ENCODE assay signal across 8 cellular contexts in genomic region chr12:6341439-6342139, GRCh38. TPM values are rescaled to one million over a fixed set of nuclear protein-coding genes. Genes with fewer than 3 reads are reported as not detected.
A peak's percentile ranks its signal among the peaks of the same experiment; 100 is the strongest.
DNase-seq lines count a peak whose midpoint lies in the region; ATAC-seq lines count a peak whose summit lies in the region.

Gene TNFRSF1A, minus strand, starts transcription at chr12:6342076. Its CDS starts 262 bp downstream, at chr12:6341814.

- H3K9me3 Mint-ChIP-seq in activated naive CD4-positive, alpha-beta T cell treated with anti-CD3 and anti-CD28 coated beads for 36 hours: no peaks in the 10 kb centered on the region

- H3K27ac Mint-ChIP-seq in activated naive CD4-positive, alpha-beta T cell treated with anti-CD3 and anti-CD28 coated beads for 36 hours: no peak within 1 kb of the TSS

- peak within 1 kb of the TSS; percentile 17 for H3K4me3 Mint-ChIP-seq in activated naive CD4-positive, alpha-beta T cell treated with anti-CD3 and anti-CD28 coated beads for 36 hours

- CTCF ChIA-PET in activated naive CD4-positive, alpha-beta T cell treated with anti-CD3 and anti-CD28 coated beads for 36 hours (lab: Charles Lee): interaction anchor here (1.1 to 2.9 kb wide), 3 partner anchors 9 to 124 kb away, joined by 3 to 14 read pairs (median 4); no protein-coding TSS in a partner anchor

- H3K4me3 ChIP-seq in neuron (ENCODE audit: low read length): peak within 1 kb of the TSS; percentile 78

- peaks cover 3% of the 10 kb centered on the region for H3K36me3 ChIP-seq in neuron (ENCODE audit: insufficient read depth, low read length)

- no peak for ATAC-seq in HG03469 (IDR thresholded peaks at IDR 0.05; ENCODE audit: unreplicated experiment)

- H3K4me1 Mint-ChIP-seq in activated naive CD4-positive, alpha-beta T cell treated with anti-CD3 and anti-CD28 coated beads for 36 hours (ENCODE audit: low read depth): peaks cover 38% of the 10 kb centered on the region

- peaks cover 5% of the 10 kb centered on the region for H3K36me3 Mint-ChIP-seq in activated naive CD4-positive, alpha-beta T cell treated with anti-CD3 and anti-CD28 coated beads for 36 hours (ENCODE audit: low read depth)

- H3K9me3 ChIP-seq in neuron (ENCODE audit: low read length): no peaks in the 10 kb centered on the region

- DNase-seq in DMS53 (lab: John Stamatoyannopoulos, UW) (peak; percentile 59), DMS53 treated with DMSO at 0.1 percent for 48 hours (lab: John Stamatoyannopoulos, UW; ENCODE audit: unreplicated experiment) (no peak), NOMO-1 treated with dmso at 0.1 percent for 144 hours (lab: John Stamatoyannopoulos, UW; ENCODE audit: unreplicated experiment) (peak; percentile 90), globus pallidus (ENCODE audit: low spot score) (peak; percentile 54), NCI-H748 (lab: John Stamatoyannopoulos, UW; ENCODE audit: unreplicated experiment) (no peak)
- peak; percentile 73 for DNase-seq in activated naive CD4-positive, alpha-beta T cell treated with anti-CD3 and anti-CD28 coated beads for 36 hours

- H3K4me1 ChIP-seq in neuron (ENCODE audit: insufficient read depth, low read length): peaks cover 48% of the 10 kb centered on the region

- H3K27me3 Mint-ChIP-seq in activated naive CD4-positive, alpha-beta T cell treated with anti-CD3 and anti-CD28 coated beads for 36 hours (ENCODE audit: low read depth): no peaks in the 10 kb centered on the region

- peak within 1 kb of the TSS; percentile 66 for H2AFZ ChIP-seq in neuron (ENCODE audit: low read depth, low read length)

- H3K27me3 ChIP-seq in neuron (ENCODE audit: insufficient read depth, low read length): no peaks in the 10 kb centered on the region

- intact Hi-C loops in activated naive CD4-positive, alpha-beta T cell treated with anti-CD3 and anti-CD28 coated beads for 36 hours (cut with micrococcal nuclease): no loop called here

RNA-seq across cellular contexts. Expression of gene TNFRSF1A, which starts in this region (rescaled TPM):
- total RNA-seq in activated naive CD4-positive, alpha-beta T cell treated with anti-CD3 and anti-CD28 coated beads for 36 hours: 10 to 100 TPM; 38.1 to 41.3 TPM

Comparison
In these comparisons a context has a peak if more than half of its experiments do, and no peak if none do; other contexts are left out.
1. DNase-seq: peak in DMS53 (single experiment), NOMO-1 treated with dmso at 0.1 percent for 144 hours (single experiment), activated naive CD4-positive, alpha-beta T cell treated with anti-CD3 and anti-CD28 coated beads for 36 hours (single experiment) and globus pallidus (single experiment); none in DMS53 treated with DMSO at 0.1 percent for 48 hours (single experiment) and NCI-H748 (single experiment).